Comparison of ENCODE assay signal across 24 cellular contexts in genomic region chr4:75025432-75025831, GRCh38.
"Had no signal": no experiment of that assay in that cellular context is flagged by ENCODE, and none has a peak within 500 bp of the region (broad histone marks: within the 10 kb centered on the region; RNA-seq: fewer than 3 reads in every experiment).

No MANE protein-coding gene starts in this region.

- H3K4me1 ChIP-seq: sigmoid colon, upper lobe of right lung, uterus had no signal

- H3K27me3 ChIP-seq: dorsolateral prefrontal cortex, neutrophil, pancreas, right atrium auricular region, sigmoid colon, spleen, transverse colon, upper lobe of right lung, uterus had no signal

- ATAC-seq: left lobe of liver; mucosa of descending colon; natural killer cell treated with Interleukin-12 subunit alpha and Interleukin-12 subunit beta and Interleukin-15 and Interleukin-18, amount 100 ng/mL, for 72 hours; pancreas; stimulated activated naive B cell treated with anti-CD40 and anti-IgM and Interleukin-4, amounts not matched to agents 10 μg/mL and 1 μg/mL and 100 μg/mL, for 72 hours; upper lobe of right lung had no signal

- H3K4me3 ChIP-seq: dorsolateral prefrontal cortex, lung, mucosa of descending colon, pancreas, right atrium auricular region, sigmoid colon, spleen, thoracic aorta, transverse colon, upper lobe of right lung, uterus had no signal

- H3K27ac Mint-ChIP-seq: mesothelial cell of epicardium; natural killer cell treated with Interleukin-12 subunit alpha and Interleukin-12 subunit beta and Interleukin-15 and Interleukin-18, amount 100 ng/mL, for 72 hours; stimulated activated naive B cell treated with anti-CD40 and anti-IgM and Interleukin-4, amounts not matched to agents 10 μg/mL and 1 μg/mL and 100 μg/mL, for 72 hours; stimulated activated naive CD8-positive, alpha-beta T cell treated with anti-CD3 and anti-CD28 coated beads, Interleukin-15, Interleukin-2, amounts not matched to agents 100 ng/mL and 50 ng/mL, for 24 hours had no signal

- H3K27ac ChIP-seq: dorsolateral prefrontal cortex, neutrophil, sigmoid colon, spleen, thoracic aorta, upper lobe of right lung, uterus had no signal

- H3K9me3 Mint-ChIP-seq: neural crest cell; stimulated activated naive CD8-positive, alpha-beta T cell treated with anti-CD3 and anti-CD28 coated beads, Interleukin-15, Interleukin-2, amounts not matched to agents 100 ng/mL and 50 ng/mL, for 24 hours had no signal

- H3K36me3 Mint-ChIP-seq: natural killer cell treated with Interleukin-12 subunit alpha and Interleukin-12 subunit beta and Interleukin-15 and Interleukin-18, amount 100 ng/mL, for 72 hours had no signal

- H3K4me3 Mint-ChIP-seq: mesothelial cell of epicardium; naive B cell; natural killer cell treated with Interleukin-12 subunit alpha and Interleukin-12 subunit beta and Interleukin-15 and Interleukin-18, amount 100 ng/mL, for 72 hours; neural crest cell; stimulated activated naive B cell treated with anti-CD40 and anti-IgM and Interleukin-4, amounts not matched to agents 10 μg/mL and 1 μg/mL and 100 μg/mL, for 72 hours; stimulated activated naive CD8-positive, alpha-beta T cell treated with anti-CD3 and anti-CD28 coated beads, Interleukin-15, Interleukin-2, amounts not matched to agents 100 ng/mL and 50 ng/mL, for 24 hours had no signal

- H3K4me1 Mint-ChIP-seq: mesothelial cell of epicardium, neural crest cell had no signal

- H3K9me3 ChIP-seq: mucosa of descending colon, neutrophil, pancreas, right atrium auricular region, sigmoid colon, spleen, thoracic aorta, transverse colon, upper lobe of right lung, uterus had no signal

- DNase-seq: cortex of kidney; dorsolateral prefrontal cortex; effector CD4-positive, alpha-beta T cell; kidney; mesenchymal stem cell; mucosa of descending colon; naive B cell; pancreas; sigmoid colon; spleen; stimulated activated CD4-positive, alpha-beta T cell treated with anti-CD3 and anti-CD28 coated beads, Interleukin-4, amount 100 ng/mL, for 4 hours; stimulated activated naive B cell treated with anti-CD40 and anti-IgM and Interleukin-4, amounts not matched to agents 10 μg/mL and 1 μg/mL and 100 μg/mL, for 72 hours; transverse colon; upper lobe of right lung; uterus had no signal

- H3K36me3 ChIP-seq: neutrophil, pancreas, right atrium auricular region, sigmoid colon, spleen, transverse colon, upper lobe of right lung, uterus had no signal

- H3K27me3 Mint-ChIP-seq: naive B cell; natural killer cell treated with Interleukin-12 subunit alpha and Interleukin-12 subunit beta and Interleukin-15 and Interleukin-18, amount 100 ng/mL, for 72 hours; stimulated activated naive CD8-positive, alpha-beta T cell treated with anti-CD3 and anti-CD28 coated beads, Interleukin-15, Interleukin-2, amounts not matched to agents 100 ng/mL and 50 ng/mL, for 24 hours had no signal
